38 cellular contexts compared by ENCODE assay signal in the genomic region with DNA sequence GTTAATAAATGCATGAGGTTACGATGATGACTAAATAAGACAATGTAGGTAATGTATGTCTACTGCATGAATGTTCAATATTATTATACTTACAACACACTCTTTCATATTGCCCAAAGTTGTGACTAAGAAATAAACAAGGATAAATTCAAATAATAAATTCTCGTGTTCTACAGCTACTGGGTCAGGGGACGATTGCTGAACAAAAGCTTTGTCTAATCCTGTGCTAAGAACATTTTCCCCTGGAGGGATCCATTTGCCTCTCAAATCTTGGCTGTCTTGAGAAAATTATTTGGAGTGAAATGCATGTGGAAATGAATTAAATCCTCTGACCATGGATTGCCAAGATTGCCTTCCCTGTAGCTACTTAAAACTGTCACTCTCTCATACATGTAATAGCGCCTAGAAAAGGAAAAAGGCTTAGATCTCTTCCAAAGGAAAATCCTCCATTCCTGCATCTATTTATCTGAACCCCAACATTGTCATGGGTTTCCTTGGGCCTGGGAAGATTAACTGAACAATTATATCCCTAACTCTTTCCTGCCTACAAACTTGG.
"Had no signal": no experiment of that assay in that cellular context is flagged by ENCODE, and none has a peak within 500 bp of the region (broad histone marks: within the 10 kb centered on the region; RNA-seq: fewer than 3 reads in every experiment).

No MANE protein-coding gene starts in this region.

- H3K4me1 ChIP-seq: adrenal gland, body of pancreas, breast epithelium had no signal

- H3K27me3 ChIP-seq: adrenal gland, body of pancreas, brain microvascular endothelial cell, breast epithelium had no signal

- H3K36me3 Mint-ChIP-seq: activated CD8-positive, alpha-beta memory T cell treated with anti-CD3 and anti-CD28 coated beads, Interleukin-2, amount 10 ng/mL, durations not matched to agents 7 days and 5 days had no signal

- H3K36me3 ChIP-seq: adrenal gland, brain microvascular endothelial cell, breast epithelium had no signal

- ATAC-seq: activated CD4-positive, alpha-beta T cell treated with anti-CD3 and anti-CD28 coated beads for 36 hours; activated CD8-positive, alpha-beta memory T cell treated with anti-CD3 and anti-CD28 coated beads, Interleukin-2, amount 10 ng/mL, durations not matched to agents 7 days and 5 days; activated CD8-positive, alpha-beta T cell treated with anti-CD3 and anti-CD28 coated beads, Interleukin-2, amount 10 ng/mL, durations not matched to agents 7 days and 5 days; activated naive CD4-positive, alpha-beta T cell treated with anti-CD3 and anti-CD28 coated beads, Interleukin-2, amount 50 U/mL, for 72 hours; activated T-helper 17 cell treated with anti-CD3 and anti-CD28 coated beads, Interleukin-2, amount 50 U/mL, for 72 hours; body of pancreas had no signal

- H3K27ac ChIP-seq: adrenal gland, body of pancreas, brain microvascular endothelial cell, breast epithelium, VCaP had no signal

- H3K9me3 ChIP-seq: adrenal gland, body of pancreas, breast epithelium had no signal

- H3K27me3 Mint-ChIP-seq: activated B cell treated with CpG ODN at 0.5 μM for 24 hours; activated CD4-positive, alpha-beta memory T cell treated with anti-CD3 and anti-CD28 coated beads, Interleukin-2, amount 10 ng/mL, durations not matched to agents 7 days and 5 days; activated CD4-positive, alpha-beta T cell treated with anti-CD3 and anti-CD28 coated beads for 36 hours; activated CD4-positive, alpha-beta T cell treated with anti-CD3 and anti-CD28 coated beads, Interleukin-2, amount 10 ng/mL, durations not matched to agents 7 days and 5 days; activated CD8-positive, alpha-beta memory T cell treated with anti-CD3 and anti-CD28 coated beads, Interleukin-2, amount 10 ng/mL, durations not matched to agents 7 days and 5 days; activated naive CD8-positive, alpha-beta T cell treated with anti-CD3 and anti-CD28 coated beads for 36 hours; activated T-cell treated with anti-CD3 and anti-CD28 coated beads, Interleukin-2, amount 50 U/mL, for 24 hours; activated T-helper 17 cell treated with anti-CD3 and anti-CD28 coated beads, Interleukin-2, amount 50 U/mL, for 72 hours had no signal

- FAIRE-seq: astrocyte, TTC549 had no signal

- H3K9me3 Mint-ChIP-seq: activated B cell treated with CpG ODN at 0.5 μM for 24 hours; activated CD4-positive, alpha-beta memory T cell treated with anti-CD3 and anti-CD28 coated beads, Interleukin-2, amount 10 ng/mL, durations not matched to agents 7 days and 5 days; activated CD4-positive, alpha-beta T cell treated with anti-CD3 and anti-CD28 coated beads, Interleukin-2, amount 10 ng/mL, durations not matched to agents 7 days and 5 days; activated T-cell treated with anti-CD3 and anti-CD28 coated beads, Interleukin-2, amount 50 U/mL, for 24 hours; activated T-helper 1 cell treated with anti-CD3 and anti-CD28 coated beads, Interleukin-12 subunit alpha, Interleukin-12 subunit beta, Interleukin-2, Interleukin-4 antibody, amounts not matched to agents 30 ng/mL and 10 ng/mL and 1 ng/mL, durations not matched to agents 14 hours and 24 hours and 36 hours; activated T-helper 17 cell treated with anti-CD3 and anti-CD28 coated beads, Interleukin-2, amount 50 U/mL, for 72 hours; T-helper 1 cell treated with Interleukin-12 subunit alpha and Interleukin-12 subunit beta and Interleukin-4 antibody, amounts not matched to agents 30 μg/mL and 1 μg/mL, for 36 hours; T-helper 2 cell treated with Interferon-gamma antibody and Interleukin-4, amounts not matched to agents 5 μg/mL and 100 μg/mL, for 36 hours had no signal

- H3K4me3 Mint-ChIP-seq: activated B cell treated with CpG ODN at 0.5 μM for 24 hours; activated CD4-positive, alpha-beta memory T cell treated with anti-CD3 and anti-CD28 coated beads, Interleukin-2, amount 10 ng/mL, durations not matched to agents 7 days and 5 days; activated CD4-positive, alpha-beta T cell treated with anti-CD3 and anti-CD28 coated beads for 36 hours; activated CD4-positive, alpha-beta T cell treated with anti-CD3 and anti-CD28 coated beads, Interleukin-2, amount 10 ng/mL, durations not matched to agents 7 days and 5 days; activated CD8-positive, alpha-beta memory T cell treated with anti-CD3 and anti-CD28 coated beads, Interleukin-2, amount 10 ng/mL, durations not matched to agents 7 days and 5 days; activated CD8-positive, alpha-beta T cell treated with anti-CD3 and anti-CD28 coated beads, Interleukin-2, amount 10 ng/mL, durations not matched to agents 7 days and 5 days; activated naive CD4-positive, alpha-beta T cell treated with anti-CD3 and anti-CD28 coated beads for 36 hours; activated naive CD8-positive, alpha-beta T cell treated with anti-CD3 and anti-CD28 coated beads for 36 hours; activated T-cell treated with anti-CD3 and anti-CD28 coated beads, Interleukin-2, amount 50 U/mL, for 24 hours; activated T-helper 1 cell treated with anti-CD3 and anti-CD28 coated beads, Interleukin-12 subunit alpha, Interleukin-12 subunit beta, Interleukin-2, Interleukin-4 antibody, amounts not matched to agents 30 ng/mL and 10 ng/mL and 1 ng/mL, durations not matched to agents 14 hours and 24 hours and 36 hours; activated T-helper 17 cell treated with anti-CD3 and anti-CD28 coated beads, Interleukin-2, amount 50 U/mL, for 72 hours; T-helper 1 cell treated with Interleukin-12 subunit alpha and Interleukin-12 subunit beta and Interleukin-4 antibody, amounts not matched to agents 30 μg/mL and 1 μg/mL, for 36 hours; T-helper 2 cell treated with Interferon-gamma antibody and Interleukin-4, amounts not matched to agents 5 μg/mL and 100 μg/mL, for 36 hours had no signal

- DNase-seq: activated B cell treated with CpG ODN at 0.5 μM for 24 hours; activated CD4-positive, alpha-beta memory T cell treated with anti-CD3 and anti-CD28 coated beads, Interleukin-2, amount 10 ng/mL, durations not matched to agents 7 days and 5 days; activated CD4-positive, alpha-beta T cell treated with anti-CD3 and anti-CD28 coated beads for 1 hour; activated CD4-positive, alpha-beta T cell treated with anti-CD3 and anti-CD28 coated beads for 36 hours; activated CD4-positive, alpha-beta T cell treated with anti-CD3 and anti-CD28 coated beads for 48 hours; activated CD4-positive, alpha-beta T cell treated with anti-CD3 and anti-CD28 coated beads, Interleukin-2, amount 10 ng/mL, durations not matched to agents 7 days and 5 days; activated CD4-positive, alpha-beta T cell treated with anti-CD3 and anti-CD28 coated beads, Interleukin-2, amount 50 U/mL, for 48 hours; activated CD8-positive, alpha-beta memory T cell treated with anti-CD3 and anti-CD28 coated beads for 24 hours; activated CD8-positive, alpha-beta memory T cell treated with anti-CD3 and anti-CD28 coated beads, Interleukin-2, amount 10 ng/mL, durations not matched to agents 7 days and 5 days; activated CD8-positive, alpha-beta memory T cell treated with anti-CD3 and anti-CD28 coated beads, Interleukin-2, amount 50 U/mL, for 48 hours; activated CD8-positive, alpha-beta T cell treated with anti-CD3 and anti-CD28 coated beads, Interleukin-2, amount 10 ng/mL, durations not matched to agents 7 days and 5 days; activated effector memory CD4-positive, alpha-beta T cell treated with anti-CD3 and anti-CD28 coated beads, Interleukin-2, amount 50 U/mL, for 16 hours; activated gamma-delta T cell treated with Interleukin-2 at 50 U/mL for 16 hours; activated naive CD4-positive, alpha-beta T cell; activated naive CD4-positive, alpha-beta T cell treated with anti-CD3 and anti-CD28 coated beads for 36 hours; activated naive CD4-positive, alpha-beta T cell treated with anti-CD3 and anti-CD28 coated beads, Interleukin-2, amount 50 U/mL, for 16 hours; activated naive CD8-positive, alpha-beta T cell treated with anti-CD3 and anti-CD28 coated beads for 36 hours; activated T-cell treated with anti-CD3 and anti-CD28 coated beads, Interleukin-2, amount 50 U/mL, for 24 hours; activated T-cell treated with anti-CD3 and anti-CD28 coated beads, Interleukin-2, amount 50 U/mL, for 48 hours; adrenal gland; amniotic stem cell; aorta; body of pancreas; brain microvascular endothelial cell; central memory CD4-positive, alpha-beta T cell; SW 1271; T-helper 1 cell; T-helper 2 cell; T-helper 9 cell had no signal

- H3K27ac Mint-ChIP-seq: activated B cell treated with CpG ODN at 0.5 μM for 24 hours; activated CD4-positive, alpha-beta memory T cell treated with anti-CD3 and anti-CD28 coated beads, Interleukin-2, amount 10 ng/mL, durations not matched to agents 7 days and 5 days; activated CD4-positive, alpha-beta T cell treated with anti-CD3 and anti-CD28 coated beads for 36 hours; activated CD4-positive, alpha-beta T cell treated with anti-CD3 and anti-CD28 coated beads, Interleukin-2, amount 10 ng/mL, durations not matched to agents 7 days and 5 days; activated CD8-positive, alpha-beta memory T cell treated with anti-CD3 and anti-CD28 coated beads, Interleukin-2, amount 10 ng/mL, durations not matched to agents 7 days and 5 days; activated CD8-positive, alpha-beta T cell treated with anti-CD3 and anti-CD28 coated beads, Interleukin-2, amount 10 ng/mL, durations not matched to agents 7 days and 5 days; activated naive CD4-positive, alpha-beta T cell treated with anti-CD3 and anti-CD28 coated beads for 36 hours; activated naive CD4-positive, alpha-beta T cell treated with anti-CD3 and anti-CD28 coated beads, Interleukin-2, amount 50 U/mL, for 72 hours; activated naive CD8-positive, alpha-beta T cell treated with anti-CD3 and anti-CD28 coated beads for 36 hours; activated T-cell treated with anti-CD3 and anti-CD28 coated beads, Interleukin-2, amount 50 U/mL, for 24 hours; activated T-helper 1 cell treated with anti-CD3 and anti-CD28 coated beads, Interleukin-12 subunit alpha, Interleukin-12 subunit beta, Interleukin-2, Interleukin-4 antibody, amounts not matched to agents 30 ng/mL and 10 ng/mL and 1 ng/mL, durations not matched to agents 14 hours and 24 hours and 36 hours; activated T-helper 17 cell treated with anti-CD3 and anti-CD28 coated beads, Interleukin-2, amount 50 U/mL, for 72 hours; T-helper 1 cell treated with Interleukin-12 subunit alpha and Interleukin-12 subunit beta and Interleukin-4 antibody, amounts not matched to agents 30 μg/mL and 1 μg/mL, for 36 hours; T-helper 2 cell treated with Interferon-gamma antibody and Interleukin-4, amounts not matched to agents 5 μg/mL and 100 μg/mL, for 36 hours had no signal

- H3K4me1 Mint-ChIP-seq: activated B cell treated with CpG ODN at 0.5 μM for 24 hours; activated CD4-positive, alpha-beta memory T cell treated with anti-CD3 and anti-CD28 coated beads, Interleukin-2, amount 10 ng/mL, durations not matched to agents 7 days and 5 days; activated CD4-positive, alpha-beta T cell treated with anti-CD3 and anti-CD28 coated beads for 36 hours; activated CD4-positive, alpha-beta T cell treated with anti-CD3 and anti-CD28 coated beads, Interleukin-2, amount 10 ng/mL, durations not matched to agents 7 days and 5 days; activated CD8-positive, alpha-beta memory T cell treated with anti-CD3 and anti-CD28 coated beads, Interleukin-2, amount 10 ng/mL, durations not matched to agents 7 days and 5 days; activated naive CD8-positive, alpha-beta T cell treated with anti-CD3 and anti-CD28 coated beads for 36 hours; activated T-helper 17 cell treated with anti-CD3 and anti-CD28 coated beads, Interleukin-2, amount 50 U/mL, for 72 hours had no signal

- H3K4me3 ChIP-seq: adrenal gland, body of pancreas, breast epithelium had no signal
